29 cellular contexts compared by ENCODE assay signal in the genomic region with DNA sequence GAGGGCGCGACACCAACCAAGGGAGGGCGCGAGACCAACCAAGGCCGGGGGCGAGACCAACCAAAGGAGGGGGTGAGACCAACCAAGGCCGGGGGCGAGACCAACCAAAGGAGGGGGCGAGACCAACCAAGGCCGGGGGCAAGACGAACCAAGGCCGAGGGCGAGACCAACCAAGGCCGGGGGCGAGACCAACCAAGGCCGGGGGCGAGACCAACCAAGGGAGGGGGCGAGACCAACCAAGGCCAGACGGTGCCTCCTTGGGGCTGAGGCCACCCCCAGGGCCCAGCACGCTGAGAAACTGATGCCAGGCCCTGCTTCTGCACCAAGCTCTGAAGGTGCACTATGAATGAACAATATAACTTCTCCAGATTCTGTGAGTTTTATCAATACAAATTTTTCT.
"Had no signal": no experiment of that assay in that cellular context is flagged by ENCODE, and none has a peak within 500 bp of the region (broad histone marks: within the 10 kb centered on the region; RNA-seq: fewer than 3 reads in every experiment).

No MANE protein-coding gene starts in this region.

- H3K9me3 ChIP-seq: ascending aorta, breast epithelium, esophagus muscularis mucosa, gastrocnemius medialis, heart left ventricle had no signal

- H3K27ac ChIP-seq: ascending aorta, breast epithelium, cardiac muscle cell, esophagus muscularis mucosa, foreskin keratinocyte, gastrocnemius medialis, heart left ventricle had no signal

- ATAC-seq: activated CD4-positive, alpha-beta T cell treated with anti-CD3 and anti-CD28 coated beads for 36 hours; activated naive CD4-positive, alpha-beta T cell treated with anti-CD3 and anti-CD28 coated beads, Interleukin-2, amount 50 U/mL, for 72 hours; activated T-cell treated with anti-CD3 and anti-CD28 coated beads, Interleukin-2, amount 50 U/mL, for 72 hours; effector memory CD8-positive, alpha-beta T cell; foreskin keratinocyte; gastrocnemius medialis; heart left ventricle had no signal

- H3K9me3 Mint-ChIP-seq: brain had no signal

- H3K36me3 ChIP-seq: cardiac muscle cell had no signal

- H3K27me3 ChIP-seq: ascending aorta, breast epithelium, cardiac muscle cell, esophagus muscularis mucosa, foreskin keratinocyte, gastrocnemius medialis, heart left ventricle had no signal

- H3K4me3 ChIP-seq: ascending aorta, breast epithelium, cardiac muscle cell, esophagus muscularis mucosa, gastrocnemius medialis, heart left ventricle had no signal

- H3K27me3 Mint-ChIP-seq: activated CD4-positive, alpha-beta memory T cell treated with anti-CD3 and anti-CD28 coated beads, Interleukin-2, amount 10 ng/mL, durations not matched to agents 7 days and 5 days; activated CD4-positive, alpha-beta T cell treated with anti-CD3 and anti-CD28 coated beads for 36 hours; activated CD4-positive, alpha-beta T cell treated with anti-CD3 and anti-CD28 coated beads, Interleukin-2, amount 10 ng/mL, durations not matched to agents 7 days and 5 days; activated naive CD4-positive, alpha-beta T cell treated with anti-CD3 and anti-CD28 coated beads, Interleukin-2, amount 10 ng/mL, durations not matched to agents 7 days and 5 days; activated naive CD8-positive, alpha-beta T cell treated with anti-CD3 and anti-CD28 coated beads, Interleukin-2, amount 10 ng/mL, durations not matched to agents 7 days and 5 days; activated T-cell treated with anti-CD3 and anti-CD28 coated beads, Interleukin-2, amount 50 U/mL, for 24 hours; brain; central memory CD8-positive, alpha-beta T cell; effector memory CD8-positive, alpha-beta T cell had no signal

- H3K4me3 Mint-ChIP-seq: activated CD4-positive, alpha-beta memory T cell treated with anti-CD3 and anti-CD28 coated beads, Interleukin-2, amount 10 ng/mL, durations not matched to agents 7 days and 5 days; activated CD4-positive, alpha-beta T cell treated with anti-CD3 and anti-CD28 coated beads for 36 hours; activated CD4-positive, alpha-beta T cell treated with anti-CD3 and anti-CD28 coated beads, Interleukin-2, amount 10 ng/mL, durations not matched to agents 7 days and 5 days; activated naive CD4-positive, alpha-beta T cell treated with anti-CD3 and anti-CD28 coated beads, Interleukin-2, amount 10 ng/mL, durations not matched to agents 7 days and 5 days; activated naive CD8-positive, alpha-beta T cell treated with anti-CD3 and anti-CD28 coated beads, Interleukin-2, amount 10 ng/mL, durations not matched to agents 7 days and 5 days; activated T-cell treated with anti-CD3 and anti-CD28 coated beads, Interleukin-2, amount 50 U/mL, for 24 hours; activated T-cell treated with anti-CD3 and anti-CD28 coated beads, Interleukin-2, amount 50 U/mL, for 72 hours; brain; central memory CD8-positive, alpha-beta T cell; effector memory CD8-positive, alpha-beta T cell had no signal

- DNase-seq: activated CD4-positive, alpha-beta memory T cell treated with anti-CD3 and anti-CD28 coated beads, Interleukin-2, amount 10 ng/mL, durations not matched to agents 7 days and 5 days; activated CD4-positive, alpha-beta T cell treated with anti-CD3 and anti-CD28 coated beads for 36 hours; activated CD4-positive, alpha-beta T cell treated with anti-CD3 and anti-CD28 coated beads, Interleukin-2, amount 10 ng/mL, durations not matched to agents 7 days and 5 days; activated CD4-positive, alpha-beta T cell treated with anti-CD3 and anti-CD28 coated beads, Interleukin-2, amount 50 U/mL, for 4 hours; activated CD4-positive, CD25-positive, alpha-beta regulatory T cell; activated CD4-positive, CD25-positive, alpha-beta regulatory T cell treated with anti-CD3 and anti-CD28 coated beads, Interleukin-2, amount 50 U/mL, for 72 hours; activated CD8-positive, alpha-beta memory T cell treated with anti-CD3 and anti-CD28 coated beads, Interleukin-2, amount 50 U/mL, for 48 hours; activated naive CD4-positive, alpha-beta T cell treated with anti-CD3 and anti-CD28 coated beads, Interleukin-2, amount 10 ng/mL, durations not matched to agents 7 days and 5 days; activated naive CD8-positive, alpha-beta T cell treated with anti-CD3 and anti-CD28 coated beads, Interleukin-2, amount 10 ng/mL, durations not matched to agents 7 days and 5 days; activated T-cell treated with anti-CD3 and anti-CD28 coated beads for 4 hours; activated T-cell treated with anti-CD3 and anti-CD28 coated beads, Interleukin-2, amount 50 U/mL, for 24 hours; activated T-cell treated with anti-CD3 and anti-CD28 coated beads, Interleukin-2, amount 50 U/mL, for 72 hours; cortex of kidney; dermis blood vessel endothelial cell; effector CD4-positive, alpha-beta T cell; effector memory CD8-positive, alpha-beta T cell; erythroblast; foreskin keratinocyte; gastrocnemius medialis; glutamatergic neuron; heart left ventricle; T-helper 2 cell had no signal

- H3K27ac Mint-ChIP-seq: activated CD4-positive, alpha-beta memory T cell treated with anti-CD3 and anti-CD28 coated beads, Interleukin-2, amount 10 ng/mL, durations not matched to agents 7 days and 5 days; activated CD4-positive, alpha-beta T cell treated with anti-CD3 and anti-CD28 coated beads for 36 hours; activated CD4-positive, alpha-beta T cell treated with anti-CD3 and anti-CD28 coated beads, Interleukin-2, amount 10 ng/mL, durations not matched to agents 7 days and 5 days; activated naive CD4-positive, alpha-beta T cell treated with anti-CD3 and anti-CD28 coated beads, Interleukin-2, amount 10 ng/mL, durations not matched to agents 7 days and 5 days; activated naive CD4-positive, alpha-beta T cell treated with anti-CD3 and anti-CD28 coated beads, Interleukin-2, amount 50 U/mL, for 72 hours; activated naive CD8-positive, alpha-beta T cell treated with anti-CD3 and anti-CD28 coated beads, Interleukin-2, amount 10 ng/mL, durations not matched to agents 7 days and 5 days; activated T-cell treated with anti-CD3 and anti-CD28 coated beads, Interleukin-2, amount 50 U/mL, for 24 hours; activated T-cell treated with anti-CD3 and anti-CD28 coated beads, Interleukin-2, amount 50 U/mL, for 72 hours had no signal

- H3K4me1 ChIP-seq: ascending aorta, breast epithelium, esophagus muscularis mucosa, foreskin keratinocyte, gastrocnemius medialis had no signal
